ENCODE assay signal across 1 cellular context in genomic region chr2:190982263-190983034, GRCh38.
TF ChIP-seq lines count a peak whose summit lies in the region.

No MANE protein-coding gene starts in this region.

TF ChIP-seq in GM12878, 131 proteins besides CTCF, POLR2A, EP300 and RAD21 (continued from another document):
- no peak for TF ChIP-seq ZSCAN29 (IDR thresholded peaks at IDR 0.05)
